8 cellular contexts compared by ENCODE assay signal in genomic region chr2:61853848-61854434, GRCh38. TPM values are rescaled to one million over a fixed set of nuclear protein-coding genes. Genes with fewer than 3 reads are reported as not detected.
DNase-seq lines count a peak whose midpoint lies in the region; TF ChIP-seq lines count a peak whose summit lies in the region.

A gene with protein sequence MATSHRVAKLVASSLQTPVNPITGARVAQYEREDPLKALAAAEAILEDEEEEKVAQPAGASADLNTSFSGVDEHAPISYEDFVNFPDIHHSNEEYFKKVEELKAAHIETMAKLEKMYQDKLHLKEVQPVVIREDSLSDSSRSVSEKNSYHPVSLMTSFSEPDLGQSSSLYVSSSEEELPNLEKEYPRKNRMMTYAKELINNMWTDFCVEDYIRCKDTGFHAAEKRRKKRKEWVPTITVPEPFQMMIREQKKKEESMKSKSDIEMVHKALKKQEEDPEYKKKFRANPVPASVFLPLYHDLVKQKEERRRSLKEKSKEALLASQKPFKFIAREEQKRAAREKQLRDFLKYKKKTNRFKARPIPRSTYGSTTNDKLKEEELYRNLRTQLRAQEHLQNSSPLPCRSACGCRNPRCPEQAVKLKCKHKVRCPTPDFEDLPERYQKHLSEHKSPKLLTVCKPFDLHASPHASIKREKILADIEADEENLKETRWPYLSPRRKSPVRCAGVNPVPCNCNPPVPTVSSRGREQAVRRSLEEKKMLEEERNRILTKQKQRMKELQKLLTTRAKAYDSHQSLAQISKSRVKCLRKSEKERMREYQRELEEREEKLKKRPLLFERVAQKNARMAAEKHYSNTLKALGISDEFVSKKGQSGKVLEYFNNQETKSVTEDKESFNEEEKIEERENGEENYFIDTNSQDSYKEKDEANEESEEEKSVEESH (minus strand): TSS chr2:61854060. CDS start chr2:61854041, 19 bp downstream.

- DNase-seq in ELF-1 (ENCODE audit: low read depth, low spot score) (peak; percentile 95), H4 (ENCODE audit: low spot score) (peak; percentile 75), LHCN-M2 (ENCODE audit: low read depth) (peak; percentile 82), RPMI8226 (peak; percentile 90), fibroblast of the conjunctiva (ENCODE audit: low read depth) (peak; percentile 69), nephron progenitor cell (peak; percentile 86)
- DNase-seq in activated effector memory CD4-positive, alpha-beta T cell treated with Interleukin-2 at 50 U/mL for 16 hours = peak; percentile 59

- peak within 1 kb of the TSS; percentile 97 for H3K27ac Mint-ChIP-seq in nephron progenitor cell
- peak within 1 kb of the TSS; percentile 95 for H3K27ac Mint-ChIP-seq in stimulated activated naive CD8-positive, alpha-beta T cell treated with anti-CD3 and anti-CD28 coated beads, Interleukin-15, Interleukin-2, amounts not matched to agents 100 ng/mL and 50 ng/mL, for 24 hours

- no peaks in the 10 kb centered on the region for H3K9me3 Mint-ChIP-seq in nephron progenitor cell
- no peaks in the 10 kb centered on the region for H3K9me3 Mint-ChIP-seq in stimulated activated naive CD8-positive, alpha-beta T cell treated with anti-CD3 and anti-CD28 coated beads, Interleukin-15, Interleukin-2, amounts not matched to agents 100 ng/mL and 50 ng/mL, for 24 hours

- H3K27me3 Mint-ChIP-seq in nephron progenitor cell (ENCODE audit: low read depth, poor library complexity) = peaks cover under 1% of the 10 kb centered on the region
- no peaks in the 10 kb centered on the region for H3K27me3 Mint-ChIP-seq in stimulated activated naive CD8-positive, alpha-beta T cell treated with anti-CD3 and anti-CD28 coated beads, Interleukin-15, Interleukin-2, amounts not matched to agents 100 ng/mL and 50 ng/mL, for 24 hours

- peaks cover 7% of the 10 kb centered on the region for H3K36me3 Mint-ChIP-seq in nephron progenitor cell (ENCODE audit: low read depth)
- H3K36me3 Mint-ChIP-seq in stimulated activated naive CD8-positive, alpha-beta T cell treated with anti-CD3 and anti-CD28 coated beads, Interleukin-15, Interleukin-2, amounts not matched to agents 100 ng/mL and 50 ng/mL, for 24 hours (ENCODE audit: low read depth) = no peaks in the 10 kb centered on the region

- H3K4me1 Mint-ChIP-seq in nephron progenitor cell = peaks cover 15% of the 10 kb centered on the region
- H3K4me1 Mint-ChIP-seq in stimulated activated naive CD8-positive, alpha-beta T cell treated with anti-CD3 and anti-CD28 coated beads, Interleukin-15, Interleukin-2, amounts not matched to agents 100 ng/mL and 50 ng/mL, for 24 hours (ENCODE audit: low read depth) = peaks cover 34% of the 10 kb centered on the region

- peak within 1 kb of the TSS; percentile 95 for H3K4me3 Mint-ChIP-seq in nephron progenitor cell
- peak within 1 kb of the TSS; percentile 97 for H3K4me3 Mint-ChIP-seq in stimulated activated naive CD8-positive, alpha-beta T cell treated with anti-CD3 and anti-CD28 coated beads, Interleukin-15, Interleukin-2, amounts not matched to agents 100 ng/mL and 50 ng/mL, for 24 hours

- TF ChIP-seq CTCF in nephron progenitor cell (IDR thresholded peaks at IDR 0.05) = no peak

RNA-seq across cellular contexts. Expression of the gene that starts here (rescaled TPM):
- total RNA-seq in H4 (2014; rRNA removed; shearing (Covaris generic)) = 1.3 and 1.5 TPM in 2 replicates
- total RNA-seq in LHCN-M2 (2014; rRNA removed) = 2.3 and 2.5 TPM in 2 replicates
- polyA plus RNA-seq in LHCN-M2 (2012) = 1.0 TPM

Comparison
In these comparisons a context has a peak if more than half of its experiments do, and no peak if none do; other contexts are left out.
1. Peak in every context shown above with its lines: DNase-seq.